ENCODE assay signal across 22 cellular contexts in genomic region chr4:140109626-140110213, GRCh38. TPM values are rescaled to one million over a fixed set of nuclear protein-coding genes. Genes with fewer than 3 reads are reported as not detected.
DNase-seq lines count a peak whose midpoint lies in the region; ATAC-seq and TF ChIP-seq lines count a peak whose summit lies in the region.
"Had no signal": no experiment of that assay in that cellular context is flagged by ENCODE, and none has a peak within 500 bp of the region (broad histone marks: within the 10 kb centered on the region; RNA-seq: fewer than 3 reads in every experiment).

No MANE protein-coding gene starts in this region.

- H3K56ac ChIP-seq in mesendoderm (ENCODE audit: low read length): no peak overlapping the region

- no peak overlapping the region for H4K8ac ChIP-seq in mesendoderm (ENCODE audit: low read depth, low read length)

- peak overlapping the region in 7 of 11 experiments; percentile 3 to 64 (median 20); a peak in 6 of 22 replicates for H3K4me2 ChIP-seq in BLaER1 treated with 17β-estradiol and CSF1 and Interleukin-3, amounts not matched to agents 10 nM and 100 nM
- no peak overlapping the region for H3K4me2 ChIP-seq in mesendoderm (ENCODE audit: low read length)

- peaks cover 41% of the 10 kb centered on the region for H3K4me1 Mint-ChIP-seq in activated naive CD8-positive, alpha-beta T cell treated with anti-CD3 and anti-CD28 coated beads, Interleukin-2, amount 50 U/mL, for 24 hours
- H3K4me1 Mint-ChIP-seq: stimulated activated memory B cell treated with anti-CD40 and anti-IgM and Interleukin-4, amounts not matched to agents 10 μg/mL and 1 μg/mL and 100 μg/mL, for 72 hours had no signal

- no peak overlapping the region for H3K27ac Mint-ChIP-seq in activated naive CD8-positive, alpha-beta T cell treated with anti-CD3 and anti-CD28 coated beads, Interleukin-2, amount 50 U/mL, for 24 hours
- H3K27ac Mint-ChIP-seq: activated CD4-positive, alpha-beta T cell treated with anti-CD3 and anti-CD28 coated beads, Interleukin-2, amount 10 ng/mL, durations not matched to agents 24 days and 14 days; activated naive CD8-positive, alpha-beta T cell treated with anti-CD3 and anti-CD28 coated beads for 36 hours; activated T-helper 17 cell treated with anti-CD3 and anti-CD28 coated beads, Interleukin-2, amount 50 U/mL, for 72 hours; stimulated activated memory B cell treated with anti-CD40 and anti-IgM and Interleukin-4, amounts not matched to agents 10 μg/mL and 1 μg/mL and 100 μg/mL, for 72 hours had no signal

- no peaks in the 10 kb centered on the region for H3K36me3 Mint-ChIP-seq in activated naive CD8-positive, alpha-beta T cell treated with anti-CD3 and anti-CD28 coated beads, Interleukin-2, amount 50 U/mL, for 24 hours (ENCODE audit: low read depth)
- H3K36me3 Mint-ChIP-seq: activated naive CD8-positive, alpha-beta T cell treated with anti-CD3 and anti-CD28 coated beads for 36 hours; stimulated activated memory B cell treated with anti-CD40 and anti-IgM and Interleukin-4, amounts not matched to agents 10 μg/mL and 1 μg/mL and 100 μg/mL, for 72 hours had no signal

- H3K4me3 ChIP-seq in BLaER1 treated with 17β-estradiol and CSF1 and Interleukin-3, amounts not matched to agents 10 nM and 100 nM: no peak overlapping the region
- H3K4me3 ChIP-seq in mesendoderm (ENCODE audit: low read length): no peak overlapping the region
- H3K4me3 ChIP-seq in esophagus muscularis mucosa: no peak overlapping the region
- H3K4me3 ChIP-seq: lower lobe of right lung, MG63, ovary, SK-N-MC, thoracic aorta had no signal

- no peak overlapping the region for H2BK120ac ChIP-seq in mesendoderm (ENCODE audit: low read depth, low read length)

- no peak overlapping the region for H4K5ac ChIP-seq in mesendoderm (ENCODE audit: low read length)

- H3K27ac ChIP-seq in BLaER1 treated with 17β-estradiol and CSF1 and Interleukin-3, amounts not matched to agents 10 nM and 100 nM: no peak overlapping the region
- no peak overlapping the region for H3K27ac ChIP-seq in mesendoderm (ENCODE audit: low read depth, low read length)
- no peak overlapping the region for H3K27ac ChIP-seq in esophagus muscularis mucosa (replicated peaks in 1 of 4)
- H3K27ac ChIP-seq: lower lobe of right lung, ovary, SK-N-MC, thoracic aorta had no signal

- no peaks in the 10 kb centered on the region for H3K27me3 Mint-ChIP-seq in activated naive CD8-positive, alpha-beta T cell treated with anti-CD3 and anti-CD28 coated beads, Interleukin-2, amount 50 U/mL, for 24 hours
- H3K27me3 Mint-ChIP-seq: activated naive CD8-positive, alpha-beta T cell treated with anti-CD3 and anti-CD28 coated beads for 36 hours had no signal

- no peak for TF ChIP-seq EP300 in esophagus muscularis mucosa (IDR thresholded peaks at IDR 0.05)

- H3K4me3 Mint-ChIP-seq in activated naive CD8-positive, alpha-beta T cell treated with anti-CD3 and anti-CD28 coated beads, Interleukin-2, amount 50 U/mL, for 24 hours: no peak overlapping the region
- H3K4me3 Mint-ChIP-seq: activated CD4-positive, alpha-beta T cell treated with anti-CD3 and anti-CD28 coated beads, Interleukin-2, amount 10 ng/mL, durations not matched to agents 24 days and 14 days; activated naive CD8-positive, alpha-beta T cell treated with anti-CD3 and anti-CD28 coated beads for 36 hours; activated T-helper 17 cell treated with anti-CD3 and anti-CD28 coated beads, Interleukin-2, amount 50 U/mL, for 72 hours; stimulated activated memory B cell treated with anti-CD40 and anti-IgM and Interleukin-4, amounts not matched to agents 10 μg/mL and 1 μg/mL and 100 μg/mL, for 72 hours had no signal

- H2AK5ac ChIP-seq in mesendoderm (ENCODE audit: low read length): no peak overlapping the region

- H3K9me3 ChIP-seq in BLaER1 treated with 17β-estradiol and CSF1 and Interleukin-3, amounts not matched to agents 10 nM and 100 nM (replicated peaks in 1 of 11): peaks cover 0 to 6% (median 0%) of the 10 kb centered on the region in 11 experiments; a peak in 1 of 22 replicates
- H3K9me3 ChIP-seq in esophagus muscularis mucosa: no peaks in the 10 kb centered on the region
- H3K9me3 ChIP-seq: lower lobe of right lung, MG63, ovary, thoracic aorta had no signal

- no peak overlapping the region for H2BK5ac ChIP-seq in mesendoderm (ENCODE audit: low read length)

- peaks cover 40 to 61% (median 50%) of the 10 kb centered on the region in 10 experiments for H3K4me1 ChIP-seq in BLaER1 treated with 17β-estradiol and CSF1 and Interleukin-3, amounts not matched to agents 10 nM and 100 nM
- H3K4me1 ChIP-seq in mesendoderm (ENCODE audit: control insufficient read depth, low read depth, low read length) (no peaks in the 10 kb centered on the region), esophagus muscularis mucosa (no peaks in the 10 kb centered on the region)

- ATAC-seq in activated naive CD8-positive, alpha-beta T cell treated with anti-CD3 and anti-CD28 coated beads, Interleukin-2, amount 50 U/mL, for 24 hours: no peak
- ATAC-seq: activated T-helper 17 cell treated with anti-CD3 and anti-CD28 coated beads, Interleukin-2, amount 50 U/mL, for 72 hours; HCT116; lower lobe of right lung; sciatic nerve; stimulated activated memory B cell treated with anti-CD40 and anti-IgM and Interleukin-4, amounts not matched to agents 10 μg/mL and 1 μg/mL and 100 μg/mL, for 72 hours had no signal

- no peak overlapping the region for H3K23ac ChIP-seq in mesendoderm (ENCODE audit: low read length)

- H3K36me3 ChIP-seq in BLaER1 treated with 17β-estradiol and CSF1 and Interleukin-3, amounts not matched to agents 10 nM and 100 nM: peaks cover 0 to 27% (median 0%) of the 10 kb centered on the region in 11 experiments; a peak in 6 of 22 replicates
- H3K36me3 ChIP-seq in mesendoderm (ENCODE audit: control insufficient read depth, insufficient read depth, low read length) (no peaks in the 10 kb centered on the region), esophagus muscularis mucosa (no peaks in the 10 kb centered on the region)
- H3K36me3 ChIP-seq: lower lobe of right lung, MG63, ovary, thoracic aorta had no signal

- H3K27me3 ChIP-seq in BLaER1 treated with 17β-estradiol and CSF1 and Interleukin-3, amounts not matched to agents 10 nM and 100 nM: no peaks in the 10 kb centered on the region
- H3K27me3 ChIP-seq in mesendoderm (ENCODE audit: insufficient read depth, low read length, poor library complexity): no peaks in the 10 kb centered on the region
- H3K27me3 ChIP-seq in esophagus muscularis mucosa: no peaks in the 10 kb centered on the region
- H3K27me3 ChIP-seq: MG63, ovary had no signal

- WGBS in mesendoderm (ENCODE audit: extremely low coverage, insufficient coverage, low lambda C conversion rate): no CpG with 5 or more reads among the region's 9 CpGs
- whole genome bisulfite sequencing in esophagus muscularis mucosa: 93% methylated on average over 9 of the region's 9 CpGs

- no peak overlapping the region for H2BK15ac ChIP-seq in mesendoderm (replicated peaks; ENCODE audit: low read depth)

- no peaks in the 10 kb centered on the region for H3K79me2 ChIP-seq in mesendoderm (ENCODE audit: control insufficient read depth, insufficient read depth, low read length)

- intact Hi-C loops in esophagus muscularis mucosa (cut with DNase I): no loop called here

- peaks cover 0 to 13% (median 0%) of the 10 kb centered on the region in 11 experiments; a peak in 6 of 22 replicates for H4K20me1 ChIP-seq in BLaER1 treated with 17β-estradiol and CSF1 and Interleukin-3, amounts not matched to agents 10 nM and 100 nM

- H3K79me1 ChIP-seq in mesendoderm (ENCODE audit: low read length): peaks cover 10% of the 10 kb centered on the region

- no peak overlapping the region for H3K9ac ChIP-seq in BLaER1 treated with 17β-estradiol and CSF1 and Interleukin-3, amounts not matched to agents 10 nM and 100 nM
- no peak overlapping the region for H3K9ac ChIP-seq in mesendoderm (ENCODE audit: low read length)

- TF ChIP-seq POLR2A in esophagus muscularis mucosa (IDR thresholded peaks at IDR 0.05; ENCODE audit: low read depth): no peak

- H3K4ac ChIP-seq in mesendoderm (ENCODE audit: low read depth, low read length): no peak overlapping the region

- TF ChIP-seq CTCF in esophagus muscularis mucosa (IDR thresholded peaks at IDR 0.05): no peak

- H3K9me3 Mint-ChIP-seq in activated naive CD8-positive, alpha-beta T cell treated with anti-CD3 and anti-CD28 coated beads, Interleukin-2, amount 50 U/mL, for 24 hours: no peaks in the 10 kb centered on the region
- H3K9me3 Mint-ChIP-seq: activated CD4-positive, alpha-beta T cell treated with anti-CD3 and anti-CD28 coated beads, Interleukin-2, amount 10 ng/mL, durations not matched to agents 24 days and 14 days; activated naive CD8-positive, alpha-beta T cell treated with anti-CD3 and anti-CD28 coated beads for 36 hours; activated T-helper 17 cell treated with anti-CD3 and anti-CD28 coated beads, Interleukin-2, amount 50 U/mL, for 72 hours; stimulated activated memory B cell treated with anti-CD40 and anti-IgM and Interleukin-4, amounts not matched to agents 10 μg/mL and 1 μg/mL and 100 μg/mL, for 72 hours had no signal

- DNase-seq in NCI-H1092 (lab: John Stamatoyannopoulos, UW) (peak; percentile 10), NCI-H524 treated with DMSO at 0.1 percent for 48 hours (lab: John Stamatoyannopoulos, UW) (peak; percentile 17), mesendoderm (peak; percentile 52), GF-D8 (lab: John Stamatoyannopoulos, UW) (no peak), esophagus muscularis mucosa (ENCODE audit: extremely low spot score) (no peak)
- DNase-seq in activated naive CD8-positive, alpha-beta T cell treated with anti-CD3 and anti-CD28 coated beads, Interleukin-2, amount 50 U/mL, for 24 hours: no peak
- DNase-seq: activated CD4-positive, alpha-beta T cell treated with anti-CD3 and anti-CD28 coated beads, Interleukin-2, amount 10 ng/mL, durations not matched to agents 24 days and 14 days; activated naive CD8-positive, alpha-beta T cell treated with anti-CD3 and anti-CD28 coated beads for 36 hours; AML-193; cortex of kidney; IMR-90; lower lobe of right lung; MG63; NCI-H2107; ovary had no signal

- no peak overlapping the region for H3K18ac ChIP-seq in mesendoderm (ENCODE audit: low read length)

RNA-seq across cellular contexts. Expression of gene MAML3, which starts 44.3 kb away (rescaled TPM):
- 19.2 TPM for polyA plus RNA-seq in mesendoderm (2013, experiment 1 of 2)
- polyA plus RNA-seq in mesendoderm (2013, experiment 2 of 2): 19.6 TPM
- total RNA-seq in esophagus muscularis mucosa: 1 to 10 TPM; 5.0 to 8.7 (median 7.1) TPM

Comparison
In these comparisons a context has a peak if more than half of its experiments do, and no peak if none do; other contexts are left out.
1. DNase-seq: peak in NCI-H1092 (single experiment), NCI-H524 treated with DMSO at 0.1 percent for 48 hours (single experiment) and mesendoderm (single experiment); none in GF-D8 (single experiment), esophagus muscularis mucosa (single experiment) and activated naive CD8-positive, alpha-beta T cell treated with anti-CD3 and anti-CD28 coated beads, Interleukin-2, amount 50 U/mL, for 24 hours (single experiment).